8 cellular contexts compared by ENCODE assay signal in the genomic region with DNA sequence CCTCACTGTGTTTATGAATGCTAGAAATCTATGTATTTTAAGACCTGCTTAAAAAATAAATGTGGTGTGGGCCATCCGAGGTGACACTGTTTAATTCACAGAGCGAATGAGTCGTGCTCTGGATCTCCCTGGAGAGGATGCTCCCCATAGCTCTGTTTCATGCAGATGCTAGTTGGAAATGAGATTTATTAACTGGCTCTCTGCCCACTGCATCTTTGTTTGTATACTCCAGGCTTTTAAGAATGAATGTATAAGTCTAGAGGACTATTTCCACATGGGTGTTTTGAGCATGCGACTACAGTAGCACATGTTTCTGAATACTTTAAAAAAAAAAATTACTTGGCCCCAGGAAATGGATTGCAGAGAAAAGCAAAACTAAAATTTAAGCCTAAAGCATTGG. TPM values are rescaled to one million over a fixed set of nuclear protein-coding genes. Genes with fewer than 3 reads are reported as not detected.
DNase-seq lines count a peak whose midpoint lies in the region; ATAC-seq and TF ChIP-seq lines count a peak whose summit lies in the region.

No MANE protein-coding gene starts in this region.

- TF ChIP-seq CTCF in nephron progenitor cell (IDR thresholded peaks at IDR 0.05) = no peak

- peak overlapping the region; percentile 47 to 80 (median 76) for H3K27ac Mint-ChIP-seq in IgD-negative memory B cell
- H3K27ac Mint-ChIP-seq in activated naive CD8-positive, alpha-beta T cell = peak overlapping the region; percentile 99
- H3K27ac Mint-ChIP-seq in nephron progenitor cell = no peak overlapping the region

- H3K4me1 Mint-ChIP-seq in IgD-negative memory B cell (peaks cover 53 to 80% (median 69%) of the 10 kb centered on the region in 3 donors), nephron progenitor cell (peaks cover 79% of the 10 kb centered on the region)
- H3K4me1 Mint-ChIP-seq in activated naive CD8-positive, alpha-beta T cell (ENCODE audit: low read depth) = peaks cover 82% of the 10 kb centered on the region

- peak; percentile 8 for DNase-seq in NCI-H2196 (lab: John Stamatoyannopoulos, UW; ENCODE audit: unreplicated experiment)
- DNase-seq in NCI-H2196 treated with DMSO at 0.1 percent for 48 hours (lab: John Stamatoyannopoulos, UW; ENCODE audit: unreplicated experiment) = no peak
- DNase-seq in nephron progenitor cell = no peak
- no peak for DNase-seq in NK-92 (lab: John Stamatoyannopoulos, UW; ENCODE audit: unreplicated experiment)

- H3K27me3 Mint-ChIP-seq in IgD-negative memory B cell (no peaks in the 10 kb centered on the region), nephron progenitor cell (ENCODE audit: low read depth, poor library complexity) (no peaks in the 10 kb centered on the region)
- no peaks in the 10 kb centered on the region for H3K27me3 Mint-ChIP-seq in activated naive CD8-positive, alpha-beta T cell

- H3K9me3 Mint-ChIP-seq in IgD-negative memory B cell (no peaks in the 10 kb centered on the region), nephron progenitor cell (peaks cover 4% of the 10 kb centered on the region)
- H3K9me3 Mint-ChIP-seq in activated naive CD8-positive, alpha-beta T cell (ENCODE audit: low read depth) = peaks cover 4% of the 10 kb centered on the region

- H3K36me3 Mint-ChIP-seq in IgD-negative memory B cell (no peaks in the 10 kb centered on the region), nephron progenitor cell (ENCODE audit: low read depth) (peaks cover 6% of the 10 kb centered on the region)
- H3K36me3 Mint-ChIP-seq in activated naive CD8-positive, alpha-beta T cell = peaks cover 4% of the 10 kb centered on the region

- H3K4me3 Mint-ChIP-seq in IgD-negative memory B cell (peak overlapping the region; percentile 24 to 69 (median 44)), nephron progenitor cell (peak overlapping the region; percentile 31)
- peak overlapping the region; percentile 97 for H3K4me3 Mint-ChIP-seq in activated naive CD8-positive, alpha-beta T cell

- ATAC-seq in HG03025 (IDR thresholded peaks at IDR 0.05; ENCODE audit: low FRiP score, unreplicated experiment) (no peak), GM19351 (IDR thresholded peaks at IDR 0.05; ENCODE audit: unreplicated experiment) (no peak)

RNA-seq across cellular contexts. Expression of gene MAPRE2, which starts 3.9 kb away (rescaled TPM):
- polyA plus RNA-seq in IgD-negative memory B cell = 63.3 TPM

Comparison
In these comparisons a context has a peak if more than half of its experiments do, and no peak if none do; other contexts are left out.
1. H3K4me3 Mint-ChIP-seq: peak in every context shown above with its lines; median percentile 97 in activated naive CD8-positive, alpha-beta T cell; 44 in IgD-negative memory B cell; 31 in nephron progenitor cell.